In the genomic region with DNA sequence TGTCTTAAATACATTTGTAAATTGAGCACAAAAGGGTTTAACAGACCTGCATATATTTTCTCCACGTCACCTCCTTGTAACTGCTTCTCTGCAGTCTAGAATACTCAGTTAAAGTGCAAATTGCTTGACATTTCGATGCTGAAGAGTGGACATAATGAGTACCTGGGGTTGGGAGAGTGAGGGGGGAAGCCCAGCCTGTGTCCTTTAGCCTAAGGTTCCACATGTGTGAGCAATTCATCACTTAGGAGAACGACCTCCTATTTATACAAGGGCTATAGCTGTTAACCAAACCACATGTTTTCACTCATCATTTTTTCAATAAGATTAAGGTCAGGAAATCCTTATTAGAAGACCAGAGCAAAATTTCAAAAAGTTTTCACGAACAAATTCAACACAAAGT, we compare ENCODE assay signal across 15 cellular contexts. TPM values are rescaled to one million over a fixed set of nuclear protein-coding genes. Genes with fewer than 3 reads are reported as not detected.
DNase-seq lines count a peak whose midpoint lies in the region; FAIRE-seq and TF ChIP-seq lines count a peak whose summit lies in the region.
"Had no signal": no experiment of that assay in that cellular context is flagged by ENCODE, and none has a peak within 500 bp of the region (broad histone marks: within the 10 kb centered on the region; RNA-seq: fewer than 3 reads in every experiment).

No MANE protein-coding gene starts in this region.

- no peak overlapping the region for H2BK5ac ChIP-seq in neuronal stem cell (ENCODE audit: low read length)

- H3K27ac ChIP-seq in ACC112 (ENCODE audit: low read depth, low read length) (no peak overlapping the region), astrocyte (ENCODE audit: low read depth, low read length) (no peak overlapping the region), neuronal stem cell (replicated peaks; ENCODE audit: low read length) (no peak overlapping the region)
- H3K27ac ChIP-seq: BLaER1, HL-60 had no signal

- no peak overlapping the region for H2BK15ac ChIP-seq in neuronal stem cell (ENCODE audit: low read length)

- H2BK120ac ChIP-seq in neuronal stem cell (ENCODE audit: low read depth, low read length), result no peak overlapping the region

- H3K79me1 ChIP-seq in neuronal stem cell (ENCODE audit: low read depth, low read length), result no peaks in the 10 kb centered on the region

- no peak overlapping the region for H3K9ac ChIP-seq in astrocyte (ENCODE audit: low read length)
- H3K9ac ChIP-seq in neuronal stem cell (ENCODE audit: low read depth, low read length, poor library complexity), result no peak overlapping the region
- H3K9ac ChIP-seq: BLaER1 had no signal

- no peak overlapping the region for H3K14ac ChIP-seq in neuronal stem cell (ENCODE audit: low read length)

- DNase-seq in HEK293T (ENCODE audit: extremely low spot score), result no peak
- no peak for DNase-seq in astrocyte (ENCODE audit: low read depth)
- DNase-seq in neuronal stem cell (ENCODE audit: low spot score), result no peak
- DNase-seq in NCI-H1694 treated with DMSO at 0.1 percent for 48 hours (lab: John Stamatoyannopoulos, UW), result no peak
- no peak for DNase-seq in NCI-H82 treated with DMSO at 0.1 percent for 48 hours (lab: John Stamatoyannopoulos, UW; ENCODE audit: unreplicated experiment)
- DNase-seq in Calu3, result no peak
- DNase-seq: AML-193; CD4-positive, CD25-positive, alpha-beta regulatory T cell; DND-41; GDM1; HCEC 1CT had no signal

- CTCF ChIA-PET in HEK293T (lab: Yijun Ruan, JAX) (no interaction called here), Calu3 (lab: Charles Lee) (no interaction called here)

- H4K20me1 ChIP-seq in astrocyte (ENCODE audit: insufficient read depth, low read length), result no peaks in the 10 kb centered on the region
- H4K20me1 ChIP-seq: BLaER1 had no signal

- no peak overlapping the region for H2BK12ac ChIP-seq in neuronal stem cell (ENCODE audit: low read length)

- no peak overlapping the region for H3K18ac ChIP-seq in neuronal stem cell (ENCODE audit: low read length)

- H3K4me1 ChIP-seq in ACC112 (ENCODE audit: control insufficient read depth, insufficient read depth, low read length, unreplicated experiment), result no peaks in the 10 kb centered on the region
- no peaks in the 10 kb centered on the region for H3K4me1 ChIP-seq in astrocyte (ENCODE audit: insufficient read depth, low read length)
- no peaks in the 10 kb centered on the region for H3K4me1 ChIP-seq in neuronal stem cell (ENCODE audit: control insufficient read depth in 2 of 2, insufficient read depth in 1 of 2, low read depth in 1 of 2, low read length in 2 of 2)

- no peak overlapping the region for H2AK5ac ChIP-seq in neuronal stem cell (ENCODE audit: low read depth, low read length)

- FAIRE-seq in astrocyte (lab: Jason Lieb, UNC), result peak; percentile 54
- FAIRE-seq: GM12892 had no signal

- no peaks in the 10 kb centered on the region for H3K9me3 ChIP-seq in astrocyte (ENCODE audit: insufficient read depth, low read depth, low read length)
- no peaks in the 10 kb centered on the region for H3K9me3 ChIP-seq in neuronal stem cell (replicated peaks in 1 of 2; ENCODE audit: control insufficient read depth in 2 of 2, insufficient read depth in 1 of 2, low read depth in 1 of 2, low read length in 2 of 2)
- H3K9me3 ChIP-seq: BLaER1 had no signal

- H3K4me1 Mint-ChIP-seq in astrocyte (ENCODE audit: low read depth, unreplicated experiment), result peaks cover 2% of the 10 kb centered on the region
- H3K4me1 Mint-ChIP-seq in Calu3 (ENCODE audit: low read depth, unreplicated experiment), result no peaks in the 10 kb centered on the region
- H3K4me1 Mint-ChIP-seq: CD4-positive, CD25-positive, alpha-beta regulatory T cell had no signal

- H3K9me3 Mint-ChIP-seq in astrocyte (ENCODE audit: unreplicated experiment) (no peaks in the 10 kb centered on the region), Calu3 (ENCODE audit: low read depth, unreplicated experiment) (no peaks in the 10 kb centered on the region)

- WGBS in neuronal stem cell (ENCODE audit: extremely low coverage in 2 of 2, insufficient read length in 2 of 2, insufficient replicate concordance in 1 of 2), 2 donors, result no CpG with 5 or more reads among the region's 4 CpGs

- POLR2A ChIA-PET in HEK293T (lab: Yijun Ruan, JAX), result no interaction called here

- H3K4me3 Mint-ChIP-seq in astrocyte (ENCODE audit: unreplicated experiment), result no peak overlapping the region
- no peak overlapping the region for H3K4me3 Mint-ChIP-seq in Calu3 (ENCODE audit: low read depth, unreplicated experiment)
- H3K4me3 Mint-ChIP-seq: CD4-positive, CD25-positive, alpha-beta regulatory T cell had no signal

- H2AFZ ChIP-seq in ACC112 (ENCODE audit: low read length, unreplicated experiment) (peak overlapping the region; percentile 77), astrocyte (ENCODE audit: low read depth, low read length) (no peak overlapping the region), neuronal stem cell (ENCODE audit: low read length) (peak overlapping the region; percentile 31)

- no peaks in the 10 kb centered on the region for H3K79me2 ChIP-seq in ACC112 (ENCODE audit: control insufficient read depth, insufficient read depth, low read length, unreplicated experiment)
- no peaks in the 10 kb centered on the region for H3K79me2 ChIP-seq in astrocyte (ENCODE audit: insufficient read depth, low read length)

- no peak overlapping the region for H3K27ac Mint-ChIP-seq in astrocyte (ENCODE audit: unreplicated experiment)
- H3K27ac Mint-ChIP-seq in Calu3 (ENCODE audit: unreplicated experiment), result no peak overlapping the region
- H3K27ac Mint-ChIP-seq: CD4-positive, CD25-positive, alpha-beta regulatory T cell had no signal

- H3K27me3 Mint-ChIP-seq in astrocyte (ENCODE audit: low read depth, unreplicated experiment), result no peaks in the 10 kb centered on the region
- H3K27me3 Mint-ChIP-seq in Calu3 (ENCODE audit: unreplicated experiment), result no peaks in the 10 kb centered on the region
- H3K27me3 Mint-ChIP-seq: CD4-positive, CD25-positive, alpha-beta regulatory T cell had no signal

- no peaks in the 10 kb centered on the region for H3K36me3 ChIP-seq in ACC112 (ENCODE audit: insufficient read depth, low read length)
- no peaks in the 10 kb centered on the region for H3K36me3 ChIP-seq in astrocyte (ENCODE audit: insufficient read depth, low read length)
- no peaks in the 10 kb centered on the region for H3K36me3 ChIP-seq in neuronal stem cell (replicated peaks in 1 of 2; ENCODE audit: control insufficient read depth in 2 of 2, insufficient read depth in 2 of 2, low read length in 2 of 2)

- H3K36me3 Mint-ChIP-seq in astrocyte (ENCODE audit: low read depth, unreplicated experiment) (no peaks in the 10 kb centered on the region), Calu3 (ENCODE audit: insufficient read depth, unreplicated experiment) (no peaks in the 10 kb centered on the region)
- H3K36me3 Mint-ChIP-seq: CD4-positive, CD25-positive, alpha-beta regulatory T cell had no signal

- intact Hi-C loops in Calu3 (cut with micrococcal nuclease; ENCODE audit: unreplicated experiment), result no loop called here

- H3K27me3 ChIP-seq in ACC112 (ENCODE audit: insufficient read depth, low read length) (no peaks in the 10 kb centered on the region), astrocyte (ENCODE audit: insufficient read depth, low read length) (no peaks in the 10 kb centered on the region), neuronal stem cell (ENCODE audit: control insufficient read depth in 3 of 3, insufficient read depth in 3 of 3, low read depth in 1 of 3, low read length in 3 of 3) (no peaks in the 10 kb centered on the region)
- H3K27me3 ChIP-seq: BLaER1 had no signal

- H3K4ac ChIP-seq in neuronal stem cell (ENCODE audit: low read length), result no peak overlapping the region

- no peak overlapping the region for H3K23ac ChIP-seq in neuronal stem cell (ENCODE audit: low read depth, low read length, poor library complexity)

- no peak for TF ChIP-seq CTCF in astrocyte (IDR thresholded peaks at IDR 0.05; ENCODE audit: insufficient read depth, low read depth, low read length)
- no peak for TF ChIP-seq CTCF in Calu3 (IDR thresholded peaks at IDR 0.05; ENCODE audit: unreplicated experiment)

- H4K91ac ChIP-seq in neuronal stem cell (ENCODE audit: low read depth, low read length, poor library complexity), result no peak overlapping the region

- no TSS peak for BruUV-seq in Calu3 (replicated peaks; lab: Mats Ljungman, UMichigan)

- H3K4me3 ChIP-seq in ACC112 (ENCODE audit: low read depth, low read length) (no peak overlapping the region), astrocyte (ENCODE audit: insufficient read depth, low read depth, low read length) (no peak overlapping the region), neuronal stem cell (ENCODE audit: low read length in 2 of 2) (no peak overlapping the region)
- H3K4me3 ChIP-seq: BLaER1 had no signal

- H3K4me2 ChIP-seq in astrocyte (ENCODE audit: low read length) (no peak overlapping the region), neuronal stem cell (ENCODE audit: insufficient read depth, low read length, poor library complexity, severe bottlenecking) (no peak overlapping the region)
- H3K4me2 ChIP-seq: BLaER1 had no signal

- no peak overlapping the region for H4K8ac ChIP-seq in neuronal stem cell (ENCODE audit: low read depth, low read length)

TF ChIP-seq in HEK293T, 16 proteins besides CTCF, POLR2A, EP300 and RAD21:
- TF ChIP-seq SP1 (IDR thresholded peaks at IDR 0.05) (no peak), HDGF (IDR thresholded peaks at IDR 0.05; ENCODE audit: borderline replicate concordance) (peak; percentile 82; the same call in 1 of the 2 replicates), ARNT (IDR thresholded peaks at IDR 0.05) (no peak)

RNA-seq across cellular contexts. Expression of a gene that starts 29.5 kb away (rescaled TPM):
- total RNA-seq in astrocyte, result 10.3 and 10.4 TPM in 2 replicates
- 1.3 TPM for polyA plus RNA-seq in neuronal stem cell (2013, experiment 1 of 2)
- 1.4 TPM for polyA plus RNA-seq in neuronal stem cell (2013, experiment 2 of 2)
- total RNA-seq in Calu3 (2022), result 1.3 and 2.1 TPM in 2 replicates
